In genomic region chr7:66055321-66055956, GRCh38 we compare ENCODE assay signal across 9 cellular contexts. TPM values are rescaled to one million over a fixed set of nuclear protein-coding genes. Genes with fewer than 3 reads are reported as not detected.
DNase-seq lines count a peak whose midpoint lies in the region; ATAC-seq and TF ChIP-seq lines count a peak whose summit lies in the region.
"Had no signal": no experiment of that assay in that cellular context is flagged by ENCODE, and none has a peak within 500 bp of the region (broad histone marks: within the 10 kb centered on the region; RNA-seq: fewer than 3 reads in every experiment).

No MANE protein-coding gene starts in this region.

- no peaks in the 10 kb centered on the region for H3K27me3 ChIP-seq in gastrocnemius medialis

- in situ Hi-C loops in gastrocnemius medialis (cut with MboI; ENCODE audit: low sequenced_read_pairs in 4 of 4): no loop called here

- DNase-seq in foreskin fibroblast (peak; percentile 66 to 87), gastrocnemius medialis (no peak), NCI-H146 (lab: John Stamatoyannopoulos, UW) (no peak), midbrain (lab: John Stamatoyannopoulos, UW) (no peak)
- no peak for DNase-seq in activated CD4-positive, alpha-beta T cell treated with anti-CD3 and anti-CD28 coated beads, Interleukin-2, amount 50 U/mL, for 48 hours
- DNase-seq: KBM-7 had no signal

- H3K4me1 ChIP-seq in gastrocnemius medialis: no peaks in the 10 kb centered on the region

- no peak overlapping the region for H3K27ac ChIP-seq in gastrocnemius medialis

- no peaks in the 10 kb centered on the region for H3K36me3 ChIP-seq in gastrocnemius medialis

- intact Hi-C loops in gastrocnemius medialis (cut with DNase I; ENCODE audit: low total_unique reads): no loop called here

- no peaks in the 10 kb centered on the region for H3K9me3 ChIP-seq in gastrocnemius medialis

- peak; percentile 82 for ATAC-seq in GM18858 (IDR thresholded peaks at IDR 0.05; ENCODE audit: unreplicated experiment)
- peak; percentile 71 for ATAC-seq in GM21717 (IDR thresholded peaks at IDR 0.05; ENCODE audit: unreplicated experiment)
- ATAC-seq in HG03354 (IDR thresholded peaks at IDR 0.05; ENCODE audit: poor library complexity, severe bottlenecking, unreplicated experiment): peak; percentile 87
- no peak for ATAC-seq in gastrocnemius medialis

- TF ChIP-seq CTCF in foreskin fibroblast (IDR thresholded peaks at IDR 0.05; ENCODE audit: low read depth, low read length): no peak
- TF ChIP-seq CTCF in gastrocnemius medialis (IDR thresholded peaks at IDR 0.05 in 4 of 5, conservative IDR thresholded peaks at IDR 0.05 in 1 of 5): no peak

- H3K4me3 ChIP-seq in foreskin fibroblast (ENCODE audit: low read depth in 1 of 2, low read length in 2 of 2): no peak overlapping the region
- H3K4me3 ChIP-seq in gastrocnemius medialis: no peak overlapping the region

- no peak for TF ChIP-seq POLR2A in gastrocnemius medialis (IDR thresholded peaks at IDR 0.05)

RNA-seq across cellular contexts. Expression of gene ASL, which starts 20.2 kb away (rescaled TPM):
- 1 to 10 TPM; 2.5 to 8.7 (median 4.9) TPM for total RNA-seq in gastrocnemius medialis

RNA-seq across cellular contexts. Expression of gene CRCP, which starts 59.2 kb away (rescaled TPM):
- total RNA-seq in gastrocnemius medialis: 10 to 100 TPM; 19.2 to 21.3 (median 20.4) TPM

Comparison
In these comparisons a context has a peak if more than half of its experiments do, and no peak if none do; other contexts are left out.
1. ATAC-seq: peak in GM18858 (single experiment), GM21717 (single experiment) and HG03354 (single experiment); none in gastrocnemius medialis (0 of 2).
2. DNase-seq: peak in foreskin fibroblast (2 of 2); none in gastrocnemius medialis (0 of 2), NCI-H146 (single experiment), midbrain (single experiment) and activated CD4-positive, alpha-beta T cell treated with anti-CD3 and anti-CD28 coated beads, Interleukin-2, amount 50 U/mL, for 48 hours (0 of 2).